24 cellular contexts compared by ENCODE assay signal in genomic region chr22:19203839-19204238, GRCh38. TPM values are rescaled to one million over a fixed set of nuclear protein-coding genes. Genes with fewer than 3 reads are reported as not detected.
"Had no signal": no experiment of that assay in that cellular context is flagged by ENCODE, and none has a peak within 500 bp of the region (broad histone marks: within the 10 kb centered on the region; RNA-seq: fewer than 3 reads in every experiment).

No MANE protein-coding gene starts in this region.

- H3K27me3 Mint-ChIP-seq: progenitor cell of endocrine pancreas had no signal

- H3K4me1 ChIP-seq: foreskin keratinocyte, testis, upper lobe of left lung had no signal

- H3K36me3 ChIP-seq: cardiac muscle cell had no signal

- H3K27me3 ChIP-seq: cardiac muscle cell, foreskin keratinocyte, right atrium auricular region, testis, upper lobe of left lung had no signal

- H3K4me3 Mint-ChIP-seq: activated naive CD8-positive, alpha-beta T cell treated with anti-CD3 and anti-CD28 coated beads for 36 hours; naive B cell had no signal

- H3K4me3 ChIP-seq: cardiac muscle cell, right atrium auricular region, skin epidermis, testis, upper lobe of left lung had no signal

- H3K9me3 ChIP-seq: right atrium auricular region, testis, upper lobe of left lung had no signal

- H3K4me1 Mint-ChIP-seq: activated naive CD8-positive, alpha-beta T cell treated with anti-CD3 and anti-CD28 coated beads for 36 hours had no signal

- H3K27ac Mint-ChIP-seq: activated naive CD8-positive, alpha-beta T cell treated with anti-CD3 and anti-CD28 coated beads for 36 hours; progenitor cell of endocrine pancreas had no signal

- H3K27ac ChIP-seq: cardiac muscle cell, epithelial cell of prostate, foreskin keratinocyte, right atrium auricular region, skin epidermis, testis, upper lobe of left lung, VCaP had no signal

- ATAC-seq: foreskin keratinocyte, left ventricle myocardium superior had no signal

- H3K36me3 Mint-ChIP-seq: activated naive CD8-positive, alpha-beta T cell treated with anti-CD3 and anti-CD28 coated beads for 36 hours had no signal

- DNase-seq: activated CD4-positive, alpha-beta T cell treated with anti-CD3 and anti-CD28 coated beads for 1 hour; activated CD4-positive, alpha-beta T cell treated with anti-CD3 and anti-CD28 coated beads, Interleukin-2, amount 50 U/mL, for 4 hours; activated naive CD8-positive, alpha-beta T cell treated with anti-CD3 and anti-CD28 coated beads for 36 hours; activated T-cell treated with anti-CD3 and anti-CD28 coated beads for 4 hours; amygdala; foreskin keratinocyte; glutamatergic neuron; left ventricle myocardium superior; naive B cell; nucleus accumbens; stimulated activated CD4-positive, alpha-beta T cell treated with anti-CD3 and anti-CD28 coated beads, Interleukin-4, amount 100 ng/mL, for 1 hour; T-helper 2 cell; testis; upper lobe of left lung had no signal

RNA-seq across cellular contexts. Expression of gene GSC2, which starts 53.7 kb away (rescaled TPM):
- total RNA-seq: activated naive CD8-positive, alpha-beta T cell treated with anti-CD3 and anti-CD28 coated beads for 36 hours; cardiac muscle cell; dermis microvascular lymphatic vessel endothelial cell; fibroblast of lung; foreskin keratinocyte; kidney epithelial cell; left ventricle myocardium superior; mononuclear cell; progenitor cell of endocrine pancreas; right atrium auricular region; upper lobe of left lung had no signal
